1 cellular context compared by ENCODE assay signal in genomic region chr17:31072186-31072585, GRCh38.
TF ChIP-seq lines count a peak whose summit lies in the region.

No MANE protein-coding gene starts in this region.

TF ChIP-seq in IMR-90, 13 proteins besides CTCF, POLR2A, EP300 and RAD21 (continued from another document):
- TF ChIP-seq USF2 (IDR thresholded peaks at IDR 0.05; ENCODE audit: low read depth, low read length) (no peak), MXI1 (IDR thresholded peaks at IDR 0.05; ENCODE audit: borderline replicate concordance, low read depth, low read length) (no peak)
TF ChIP-seq in IMR-90: peak in this region for 1.
